In the genomic region with DNA sequence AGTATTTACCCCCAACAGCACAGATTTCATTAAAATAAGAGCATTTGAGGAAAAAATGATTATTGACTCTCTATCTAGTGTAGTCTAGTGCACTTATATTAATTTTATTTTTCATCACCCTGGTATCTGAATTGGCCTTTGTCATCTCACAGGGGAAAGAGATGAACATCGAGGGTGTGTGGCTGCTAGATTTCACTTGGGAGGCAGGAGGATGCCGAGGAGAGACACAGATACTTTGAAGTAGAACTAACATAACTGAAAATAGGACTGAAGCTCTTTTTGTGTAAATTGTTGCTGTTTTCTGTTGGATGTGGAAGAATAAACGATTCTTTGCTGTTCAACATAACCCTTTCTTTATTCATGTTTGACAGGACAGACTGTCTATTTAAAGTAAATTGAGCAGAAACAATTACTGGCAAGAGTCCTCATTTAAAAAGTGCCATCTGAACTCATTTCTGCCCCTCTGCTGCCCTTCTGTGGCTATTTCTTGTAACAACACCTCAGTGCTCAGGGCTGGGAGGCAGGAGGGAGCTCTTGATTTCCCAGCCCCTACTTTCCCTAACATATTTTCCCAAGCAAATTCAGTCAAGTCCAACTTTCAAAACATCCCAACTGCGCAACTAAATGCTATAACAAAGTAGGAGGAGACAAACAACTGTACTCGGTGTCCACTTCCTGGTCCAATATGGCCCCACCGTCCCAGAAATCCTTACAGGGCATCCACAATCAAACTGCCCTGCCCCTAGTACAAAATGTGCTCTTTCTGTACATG, we compare ENCODE assay signal across 9 cellular contexts. TPM values are rescaled to one million over a fixed set of nuclear protein-coding genes. Genes with fewer than 3 reads are reported as not detected.
A peak's percentile ranks its signal among the peaks of the same experiment; 100 is the strongest.
DNase-seq lines count a peak whose midpoint lies in the region; ATAC-seq, FAIRE-seq and TF ChIP-seq lines count a peak whose summit lies in the region.
"Had no signal": no experiment of that assay in that cellular context is flagged by ENCODE, and none has a peak within 500 bp of the region (broad histone marks: within the 10 kb centered on the region; RNA-seq: fewer than 3 reads in every experiment).

No MANE protein-coding gene starts in this region.

- peak overlapping the region; percentile 82 for H3K4ac ChIP-seq in trophoblast cell (ENCODE audit: low read depth, low read length)

- H4K12ac ChIP-seq in trophoblast cell (ENCODE audit: low read depth, low read length), result no peak overlapping the region

- TF ChIP-seq CTCF in glutamatergic neuron (IDR thresholded peaks at IDR 0.05; ENCODE audit: partially characterized antibody, unreplicated experiment), result peak; percentile 75

- peak overlapping the region; percentile 47 for H2AFZ ChIP-seq in trophoblast cell (ENCODE audit: insufficient read depth, low read length, poor library complexity)

- no peak overlapping the region for H3K4me2 ChIP-seq in trophoblast cell (ENCODE audit: low read length)

- H2BK120ac ChIP-seq in trophoblast cell (ENCODE audit: insufficient read depth, low read length, poor library complexity), result peak overlapping the region; percentile 68

- H3K9me3 Mint-ChIP-seq in activated naive CD4-positive, alpha-beta T cell treated with anti-CD3 and anti-CD28 coated beads, Interleukin-2, amount 10 ng/mL, durations not matched to agents 7 days and 5 days, result peaks cover 11% of the 10 kb centered on the region
- H3K9me3 Mint-ChIP-seq in glutamatergic neuron (ENCODE audit: unreplicated experiment), result peaks cover 4% of the 10 kb centered on the region
- H3K9me3 Mint-ChIP-seq in activated T-helper 1 cell treated with anti-CD3 and anti-CD28 coated beads, Interleukin-12 subunit alpha, Interleukin-12 subunit beta, Interleukin-2, Interleukin-4 antibody, amounts not matched to agents 30 ng/mL and 10 ng/mL and 1 ng/mL, durations not matched to agents 14 hours and 24 hours and 36 hours, result peaks cover 10% of the 10 kb centered on the region

- no peaks in the 10 kb centered on the region for H3K4me1 Mint-ChIP-seq in activated naive CD4-positive, alpha-beta T cell treated with anti-CD3 and anti-CD28 coated beads, Interleukin-2, amount 10 ng/mL, durations not matched to agents 7 days and 5 days
- no peaks in the 10 kb centered on the region for H3K4me1 Mint-ChIP-seq in glutamatergic neuron (ENCODE audit: low read depth, unreplicated experiment)
- no peaks in the 10 kb centered on the region for H3K4me1 Mint-ChIP-seq in activated T-helper 1 cell treated with anti-CD3 and anti-CD28 coated beads, Interleukin-12 subunit alpha, Interleukin-12 subunit beta, Interleukin-2, Interleukin-4 antibody, amounts not matched to agents 30 ng/mL and 10 ng/mL and 1 ng/mL, durations not matched to agents 14 hours and 24 hours and 36 hours (ENCODE audit: low read depth)
- H3K4me1 Mint-ChIP-seq: activated naive CD4-positive, alpha-beta T cell treated with anti-CD3 and anti-CD28 coated beads, Interleukin-2, amount 50 U/mL, for 24 hours had no signal

- ATAC-seq in HG02938 (IDR thresholded peaks at IDR 0.05; ENCODE audit: unreplicated experiment) (peak; percentile 47), HG03520 (IDR thresholded peaks at IDR 0.05; ENCODE audit: unreplicated experiment) (no peak)

- H3K27me3 Mint-ChIP-seq in activated naive CD4-positive, alpha-beta T cell treated with anti-CD3 and anti-CD28 coated beads, Interleukin-2, amount 10 ng/mL, durations not matched to agents 7 days and 5 days, result peaks cover 5% of the 10 kb centered on the region
- H3K27me3 Mint-ChIP-seq in glutamatergic neuron (ENCODE audit: unreplicated experiment), result peaks cover 1% of the 10 kb centered on the region
- H3K27me3 Mint-ChIP-seq in activated T-helper 1 cell treated with anti-CD3 and anti-CD28 coated beads, Interleukin-12 subunit alpha, Interleukin-12 subunit beta, Interleukin-2, Interleukin-4 antibody, amounts not matched to agents 30 ng/mL and 10 ng/mL and 1 ng/mL, durations not matched to agents 14 hours and 24 hours and 36 hours (ENCODE audit: insufficient read depth), result peaks cover 2% of the 10 kb centered on the region

- H3K36me3 ChIP-seq in trophoblast cell (ENCODE audit: control insufficient read depth in 1 of 2, insufficient read depth in 2 of 2, low read length in 2 of 2), result peaks cover 2 to 4% of the 10 kb centered on the region in 2 experiments

- no peak overlapping the region for H3K27ac Mint-ChIP-seq in activated naive CD4-positive, alpha-beta T cell treated with anti-CD3 and anti-CD28 coated beads, Interleukin-2, amount 10 ng/mL, durations not matched to agents 7 days and 5 days
- H3K27ac Mint-ChIP-seq in glutamatergic neuron (ENCODE audit: unreplicated experiment), result no peak overlapping the region
- no peak overlapping the region for H3K27ac Mint-ChIP-seq in activated T-helper 1 cell treated with anti-CD3 and anti-CD28 coated beads, Interleukin-12 subunit alpha, Interleukin-12 subunit beta, Interleukin-2, Interleukin-4 antibody, amounts not matched to agents 30 ng/mL and 10 ng/mL and 1 ng/mL, durations not matched to agents 14 hours and 24 hours and 36 hours
- H3K27ac Mint-ChIP-seq: activated naive CD4-positive, alpha-beta T cell treated with anti-CD3 and anti-CD28 coated beads, Interleukin-2, amount 50 U/mL, for 24 hours had no signal

- H3K36me3 Mint-ChIP-seq in activated naive CD4-positive, alpha-beta T cell treated with anti-CD3 and anti-CD28 coated beads, Interleukin-2, amount 10 ng/mL, durations not matched to agents 7 days and 5 days, result no peaks in the 10 kb centered on the region
- H3K36me3 Mint-ChIP-seq in glutamatergic neuron (ENCODE audit: unreplicated experiment), result peaks cover 20% of the 10 kb centered on the region
- H3K36me3 Mint-ChIP-seq in activated T-helper 1 cell treated with anti-CD3 and anti-CD28 coated beads, Interleukin-12 subunit alpha, Interleukin-12 subunit beta, Interleukin-2, Interleukin-4 antibody, amounts not matched to agents 30 ng/mL and 10 ng/mL and 1 ng/mL, durations not matched to agents 14 hours and 24 hours and 36 hours (ENCODE audit: low read depth), result no peaks in the 10 kb centered on the region
- H3K36me3 Mint-ChIP-seq: activated naive CD4-positive, alpha-beta T cell treated with anti-CD3 and anti-CD28 coated beads, Interleukin-2, amount 50 U/mL, for 24 hours had no signal

- H2AK5ac ChIP-seq in trophoblast cell (ENCODE audit: low read length), result no peak overlapping the region

- CTCF ChIA-PET in activated naive CD4-positive, alpha-beta T cell treated with anti-CD3 and anti-CD28 coated beads, Interleukin-2, amount 10 ng/mL, durations not matched to agents 7 days and 5 days (lab: Charles Lee), result interaction anchor here (0.9 to 1.7 kb wide), 7 partner anchors 10 to 641 kb away, joined by 3 to 8 read pairs (median 3); no protein-coding TSS in a partner anchor

- peak overlapping the region; percentile 36 for H3K14ac ChIP-seq in trophoblast cell (ENCODE audit: low read length)

- H3K79me1 ChIP-seq in trophoblast cell (ENCODE audit: low read length), result peaks cover 17% of the 10 kb centered on the region

- H3K27ac ChIP-seq in trophoblast cell (ENCODE audit: low read depth, low read length), result peak overlapping the region; percentile 77

- H3K27me3 ChIP-seq in trophoblast cell (ENCODE audit: insufficient read depth, low read length), result no peaks in the 10 kb centered on the region

- H3K9ac ChIP-seq in trophoblast cell (ENCODE audit: low read length), result no peak overlapping the region

- H3K4me3 ChIP-seq in trophoblast cell (ENCODE audit: low read depth, low read length), result no peak overlapping the region

- H3K79me2 ChIP-seq in trophoblast cell (ENCODE audit: control insufficient read depth, insufficient read depth, low read length, poor library complexity), result peaks cover 1% of the 10 kb centered on the region

- intact Hi-C loops in activated T-helper 1 cell treated with anti-CD3 and anti-CD28 coated beads, Interleukin-12 subunit alpha, Interleukin-12 subunit beta, Interleukin-2, Interleukin-4 antibody, amounts not matched to agents 30 ng/mL and 10 ng/mL and 1 ng/mL, durations not matched to agents 14 hours and 24 hours and 36 hours (cut with micrococcal nuclease), result loop anchor here (1.0 to 2.0 kb wide), 3 partner anchors 628 to 676 kb away; a partner anchor contains a TSS

- H3K9me3 ChIP-seq in trophoblast cell (ENCODE audit: insufficient read depth, low read depth, low read length), result peaks cover 10% of the 10 kb centered on the region

- no peak overlapping the region for H3K23ac ChIP-seq in trophoblast cell (ENCODE audit: low read length)

- FAIRE-seq in G401.6 (lab: Jason Lieb, UNC), result peak; percentile 98

- H2BK12ac ChIP-seq in trophoblast cell (ENCODE audit: low read length), result peak overlapping the region; percentile 74

- no peak overlapping the region for H3K4me3 Mint-ChIP-seq in activated naive CD4-positive, alpha-beta T cell treated with anti-CD3 and anti-CD28 coated beads, Interleukin-2, amount 10 ng/mL, durations not matched to agents 7 days and 5 days
- H3K4me3 Mint-ChIP-seq in glutamatergic neuron (ENCODE audit: unreplicated experiment), result no peak overlapping the region
- no peak overlapping the region for H3K4me3 Mint-ChIP-seq in activated T-helper 1 cell treated with anti-CD3 and anti-CD28 coated beads, Interleukin-12 subunit alpha, Interleukin-12 subunit beta, Interleukin-2, Interleukin-4 antibody, amounts not matched to agents 30 ng/mL and 10 ng/mL and 1 ng/mL, durations not matched to agents 14 hours and 24 hours and 36 hours
- H3K4me3 Mint-ChIP-seq: activated naive CD4-positive, alpha-beta T cell treated with anti-CD3 and anti-CD28 coated beads, Interleukin-2, amount 50 U/mL, for 24 hours had no signal

- H4K91ac ChIP-seq in trophoblast cell (ENCODE audit: low read depth, low read length), result peak overlapping the region; percentile 78

- DNase-seq in NCI-H345 (lab: John Stamatoyannopoulos, UW) (peak; percentile 77), glutamatergic neuron (peak; percentile 68), trophoblast cell (peak; percentile 42 to 82)
- peak; percentile 47 for DNase-seq in activated naive CD4-positive, alpha-beta T cell treated with anti-CD3 and anti-CD28 coated beads, Interleukin-2, amount 10 ng/mL, durations not matched to agents 7 days and 5 days
- no peak for DNase-seq in activated T-helper 1 cell treated with anti-CD3 and anti-CD28 coated beads, Interleukin-12 subunit alpha, Interleukin-12 subunit beta, Interleukin-2, Interleukin-4 antibody, amounts not matched to agents 30 ng/mL and 10 ng/mL and 1 ng/mL, durations not matched to agents 14 hours and 24 hours and 36 hours (ENCODE audit: low spot score)

- H2BK5ac ChIP-seq in trophoblast cell (ENCODE audit: low read depth, low read length, poor library complexity), result peak overlapping the region; percentile 95

- peak overlapping the region; percentile 82 for H4K8ac ChIP-seq in trophoblast cell (ENCODE audit: low read depth, low read length)

- WGBS in trophoblast cell (ENCODE audit: extremely low coverage, insufficient coverage, insufficient read length), result no CpG with 5 or more reads among the region's 6 CpGs

- H3K18ac ChIP-seq in trophoblast cell (ENCODE audit: low read length), result no peak overlapping the region

- peaks cover 0 to 2% of the 10 kb centered on the region in 2 experiments for H3K4me1 ChIP-seq in trophoblast cell (ENCODE audit: control insufficient read depth in 1 of 2, insufficient read depth in 2 of 2, low read length in 2 of 2)

RNA-seq across cellular contexts. Expression of a gene that starts 15.6 kb away (rescaled TPM):
- not detected for total RNA-seq in glutamatergic neuron (ENCODE audit: unreplicated experiment)
- 0.05 and 0.07 TPM in 2 replicates for polyA plus RNA-seq in trophoblast cell (2013)
- total RNA-seq in activated T-helper 1 cell treated with anti-CD3 and anti-CD28 coated beads, Interleukin-12 subunit alpha, Interleukin-12 subunit beta, Interleukin-2, Interleukin-4 antibody, amounts not matched to agents 30 ng/mL and 10 ng/mL and 1 ng/mL, durations not matched to agents 14 hours and 24 hours and 36 hours, result not detected in 2 replicates
